In the genomic region with DNA sequence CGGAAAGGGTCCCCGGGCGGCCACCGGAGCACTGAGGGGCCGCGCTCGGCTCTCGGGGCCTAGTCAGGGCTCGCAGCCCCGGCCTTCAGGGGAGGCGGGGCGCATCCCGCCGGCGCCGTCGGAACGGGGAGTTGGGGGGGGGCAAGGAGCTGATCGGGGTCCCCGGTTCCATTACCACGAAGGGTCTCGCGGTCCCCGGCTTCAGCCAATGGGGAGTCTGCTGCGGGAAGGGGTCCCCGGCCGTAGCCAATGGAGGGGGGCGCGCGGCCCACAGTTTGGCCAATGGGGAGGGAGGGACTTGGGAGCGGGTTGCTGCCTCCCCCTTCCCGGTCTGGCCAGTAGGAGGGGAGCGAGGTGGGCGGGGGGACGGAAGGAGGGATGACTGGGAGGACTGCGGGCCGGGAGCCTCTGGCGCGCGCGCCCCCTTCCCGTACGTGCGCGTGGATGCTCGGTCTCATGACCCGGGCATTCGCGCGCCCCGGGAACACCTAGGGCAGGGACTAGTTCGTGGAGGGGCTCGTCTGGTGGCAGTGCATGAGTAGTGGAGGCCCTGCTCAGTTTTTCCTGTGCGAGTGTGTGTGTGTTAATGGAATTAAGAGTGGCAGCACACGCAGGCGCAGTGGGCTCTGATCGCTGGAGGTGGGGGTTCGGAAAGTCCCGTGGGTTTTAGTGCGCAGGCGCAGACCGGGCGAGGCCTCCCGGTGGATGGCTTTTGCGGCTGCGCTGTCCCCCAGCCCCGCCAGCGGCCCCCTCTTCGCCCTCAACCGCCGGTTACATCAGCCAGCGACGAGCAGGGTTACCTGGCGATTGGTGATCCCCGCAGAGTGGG, we compare ENCODE assay signal across 8 cellular contexts. TPM values are rescaled to one million over a fixed set of nuclear protein-coding genes. Genes with fewer than 3 reads are reported as not detected.
DNase-seq lines count a peak whose midpoint lies in the region; ATAC-seq and TF ChIP-seq lines count a peak whose summit lies in the region.

No MANE protein-coding gene starts in this region.

- peak; percentile 18 for TF ChIP-seq CTCF in colonic mucosa (IDR thresholded peaks at IDR 0.05)

- H3K9ac ChIP-seq in colonic mucosa (ENCODE audit: low read depth in 2 of 2, low read length in 2 of 2): peak overlapping the region; percentile 81 to 99

- H3K9me3 ChIP-seq in colonic mucosa: no peaks in the 10 kb centered on the region

- peak overlapping the region; percentile 99 for H3K4me3 ChIP-seq in colonic mucosa

- H3K27ac ChIP-seq in colonic mucosa: peak overlapping the region; percentile 100

- intact Hi-C loops in activated CD4-positive, alpha-beta T cell treated with anti-CD3 and anti-CD28 coated beads, Interleukin-2, amount 10 ng/mL, durations not matched to agents 24 days and 14 days (cut with micrococcal nuclease): loop anchor here (1.0 to 10.0 kb wide), 5 partner anchors 39 to 1173 kb away; a partner anchor contains a TSS
- intact Hi-C loops in colonic mucosa (cut with DNase I): loop anchor here (10.0 kb wide), 1 partner anchor 121 kb away; no protein-coding TSS in a partner anchor

- H3K36me3 ChIP-seq in colonic mucosa: peaks cover 11% of the 10 kb centered on the region

- peak overlapping the region; percentile 100 for H3K4me3 Mint-ChIP-seq in activated CD4-positive, alpha-beta T cell treated with anti-CD3 and anti-CD28 coated beads, Interleukin-2, amount 10 ng/mL, durations not matched to agents 24 days and 14 days

- peaks cover 2% of the 10 kb centered on the region for H3K27me3 Mint-ChIP-seq in activated CD4-positive, alpha-beta T cell treated with anti-CD3 and anti-CD28 coated beads, Interleukin-2, amount 10 ng/mL, durations not matched to agents 24 days and 14 days

- H3K4me1 ChIP-seq in colonic mucosa: peaks cover 15% of the 10 kb centered on the region

- H3K4me1 Mint-ChIP-seq in activated CD4-positive, alpha-beta T cell treated with anti-CD3 and anti-CD28 coated beads, Interleukin-2, amount 10 ng/mL, durations not matched to agents 24 days and 14 days: peaks cover 47% of the 10 kb centered on the region

- peak; percentile 71 to 99 (median 94) for DNase-seq in C1 segment of cervical spinal cord (lab: John Stamatoyannopoulos, UW)
- peak; percentile 92 to 97 for DNase-seq in NCI-H526 (lab: John Stamatoyannopoulos, UW)
- DNase-seq in activated CD4-positive, alpha-beta T cell treated with anti-CD3 and anti-CD28 coated beads, Interleukin-2, amount 10 ng/mL, durations not matched to agents 24 days and 14 days: peak; percentile 98
- DNase-seq in colonic mucosa: peak; percentile 97
- peak; percentile 99 for DNase-seq in left kidney (ENCODE audit: low read depth, low spot score)
- DNase-seq in stimulated activated CD4-positive, alpha-beta T cell treated with anti-CD3 and anti-CD28 coated beads, Interleukin-1b, Interleukin-23, amount 100 ng/mL, for 4 hours (ENCODE audit: low read depth in 2 of 2): peak; percentile 94 to 98

- no peaks in the 10 kb centered on the region for H3K27me3 ChIP-seq in colonic mucosa

- H3K36me3 Mint-ChIP-seq in activated CD4-positive, alpha-beta T cell treated with anti-CD3 and anti-CD28 coated beads, Interleukin-2, amount 10 ng/mL, durations not matched to agents 24 days and 14 days (ENCODE audit: low read depth): peaks cover 66% of the 10 kb centered on the region

- peak; percentile 61 for ATAC-seq in GM19328 (IDR thresholded peaks at IDR 0.05; ENCODE audit: unreplicated experiment)
- ATAC-seq in HG03469 (IDR thresholded peaks at IDR 0.05; ENCODE audit: unreplicated experiment): peak; percentile 25

- peak overlapping the region; percentile 100 for H3K27ac Mint-ChIP-seq in activated CD4-positive, alpha-beta T cell treated with anti-CD3 and anti-CD28 coated beads, Interleukin-2, amount 10 ng/mL, durations not matched to agents 24 days and 14 days

- H3K9me3 Mint-ChIP-seq in activated CD4-positive, alpha-beta T cell treated with anti-CD3 and anti-CD28 coated beads, Interleukin-2, amount 10 ng/mL, durations not matched to agents 24 days and 14 days: no peaks in the 10 kb centered on the region

RNA-seq across cellular contexts. Expression of a gene that starts 1.1 kb away (rescaled TPM):
- total RNA-seq in activated CD4-positive, alpha-beta T cell treated with anti-CD3 and anti-CD28 coated beads, Interleukin-2, amount 10 ng/mL, durations not matched to agents 24 days and 14 days: 299 and 321 TPM in 2 replicates
- total RNA-seq in colonic mucosa: 100 to 1,000 TPM in 1 of 2 donors, 10 to 100 TPM in 1; 85.3 to 134 TPM

RNA-seq across cellular contexts. Expression of a gene that starts 22.2 kb away (rescaled TPM):
- total RNA-seq in activated CD4-positive, alpha-beta T cell treated with anti-CD3 and anti-CD28 coated beads, Interleukin-2, amount 10 ng/mL, durations not matched to agents 24 days and 14 days: 276 and 279 TPM in 2 replicates
- total RNA-seq in colonic mucosa: 100 to 1,000 TPM; 252 to 427 TPM

RNA-seq across cellular contexts. Expression of a gene that starts 39.7 kb away (rescaled TPM):
- total RNA-seq in activated CD4-positive, alpha-beta T cell treated with anti-CD3 and anti-CD28 coated beads, Interleukin-2, amount 10 ng/mL, durations not matched to agents 24 days and 14 days: 49.7 and 51.7 TPM in 2 replicates
- 100 to 1,000 TPM in 1 of 2 donors, 10 to 100 TPM in 1; 54.0 to 111 TPM for total RNA-seq in colonic mucosa

RNA-seq across cellular contexts. Expression of a gene that starts 54.4 kb away (rescaled TPM):
- 1.8 and 2.4 TPM in 2 replicates for total RNA-seq in activated CD4-positive, alpha-beta T cell treated with anti-CD3 and anti-CD28 coated beads, Interleukin-2, amount 10 ng/mL, durations not matched to agents 24 days and 14 days
- 1 to 10 TPM in 1 of 2 donors, under 1 TPM in 1; 0.40 to 2.9 TPM for total RNA-seq in colonic mucosa

Comparison
In these comparisons a context has a peak if more than half of its experiments do, and no peak if none do; other contexts are left out.
1. Peak in every context shown above with its lines: DNase-seq, ATAC-seq, H3K4me3 ChIP-seq and H3K27ac ChIP-seq.